Comparison of ENCODE assay signal across 8 cellular contexts in genomic region chr15:31488437-31489204, GRCh38.
A peak's percentile ranks its signal among the peaks of the same experiment; 100 is the strongest.
DNase-seq lines count a peak whose midpoint lies in the region; ATAC-seq, FAIRE-seq and TF ChIP-seq lines count a peak whose summit lies in the region.

No MANE protein-coding gene starts in this region.

- H3K9ac ChIP-seq in mucosa of rectum (ENCODE audit: low read depth in 1 of 2, low read length in 2 of 2): peak overlapping the region in 1 of 2 donors; percentile 54

- no peak overlapping the region for H3K4me3 Mint-ChIP-seq in activated CD8-positive, alpha-beta T cell treated with anti-CD3 and anti-CD28 coated beads, Interleukin-2, amount 10 ng/mL, durations not matched to agents 7 days and 5 days

- H3K9me3 ChIP-seq in mucosa of rectum (ENCODE audit: control insufficient read depth in 2 of 2, low read length in 2 of 2): no peaks in the 10 kb centered on the region

- no peak for TF ChIP-seq POLR2A in erythroblast (IDR thresholded peaks at IDR 0.05; ENCODE audit: low read length)

- peak; percentile 84 for FAIRE-seq in A204.1 (lab: Jason Lieb, UNC)

- no peaks in the 10 kb centered on the region for H3K27me3 ChIP-seq in mucosa of rectum (ENCODE audit: control insufficient read depth in 2 of 2, insufficient read depth in 2 of 2, low read length in 2 of 2)

- peak overlapping the region; percentile 72 for H3K27ac Mint-ChIP-seq in activated CD8-positive, alpha-beta T cell treated with anti-CD3 and anti-CD28 coated beads, Interleukin-2, amount 10 ng/mL, durations not matched to agents 7 days and 5 days

- H3K4me3 ChIP-seq in mucosa of rectum (ENCODE audit: low read length in 2 of 2): no peak overlapping the region

- peaks cover 27% of the 10 kb centered on the region for H3K9me3 Mint-ChIP-seq in activated CD8-positive, alpha-beta T cell treated with anti-CD3 and anti-CD28 coated beads, Interleukin-2, amount 10 ng/mL, durations not matched to agents 7 days and 5 days (ENCODE audit: insufficient read depth)

- DNase-seq in GM04503 (ENCODE audit: low read depth) (peak; percentile 51), NCI-H524 treated with DMSO at 0.1 percent for 48 hours (lab: John Stamatoyannopoulos, UW) (peak; percentile 49), erythroblast (lab: John Stamatoyannopoulos, UW) (peak; percentile 82 to 87)
- peak; percentile 59 for DNase-seq in activated CD8-positive, alpha-beta T cell treated with anti-CD3 and anti-CD28 coated beads, Interleukin-2, amount 10 ng/mL, durations not matched to agents 7 days and 5 days

- peak overlapping the region; percentile 66 to 67 for H3K27ac ChIP-seq in mucosa of rectum (ENCODE audit: low read depth in 2 of 2, low read length in 2 of 2)

- peaks cover 59% of the 10 kb centered on the region for H3K4me1 Mint-ChIP-seq in activated CD8-positive, alpha-beta T cell treated with anti-CD3 and anti-CD28 coated beads, Interleukin-2, amount 10 ng/mL, durations not matched to agents 7 days and 5 days (ENCODE audit: low read depth)

- no peaks in the 10 kb centered on the region for H3K27me3 Mint-ChIP-seq in activated CD8-positive, alpha-beta T cell treated with anti-CD3 and anti-CD28 coated beads, Interleukin-2, amount 10 ng/mL, durations not matched to agents 7 days and 5 days (ENCODE audit: low read depth)

- H3K36me3 ChIP-seq in mucosa of rectum (ENCODE audit: control insufficient read depth in 2 of 2, insufficient read depth in 2 of 2, low read length in 2 of 2): no peaks in the 10 kb centered on the region

- CTCF ChIA-PET in activated CD8-positive, alpha-beta T cell treated with anti-CD3 and anti-CD28 coated beads, Interleukin-2, amount 10 ng/mL, durations not matched to agents 7 days and 5 days (lab: Charles Lee): interaction anchor here (0.7 to 6.4 kb wide), 54 partner anchors 10 to 660 kb away, joined by 3 to 234 read pairs (median 5); partner anchors contain the start of gene KLF13

- POLR2A ChIA-PET in activated CD8-positive, alpha-beta T cell treated with anti-CD3 and anti-CD28 coated beads, Interleukin-2, amount 10 ng/mL, durations not matched to agents 7 days and 5 days (lab: Charles Lee): interaction anchor here (0.8 to 1.3 kb wide), 7 partner anchors 123 to 276 kb away, joined by 3 to 4 read pairs (median 3); partner anchors contain the start of gene KLF13

- peaks cover 20 to 21% of the 10 kb centered on the region in 2 donors for H3K4me1 ChIP-seq in mucosa of rectum (ENCODE audit: control insufficient read depth in 2 of 2, insufficient read depth in 2 of 2, low read length in 2 of 2)

- peak; percentile 45 for ATAC-seq in HG03159 (IDR thresholded peaks at IDR 0.05; ENCODE audit: unreplicated experiment)
- peak; percentile 58 for ATAC-seq in activated CD8-positive, alpha-beta T cell treated with anti-CD3 and anti-CD28 coated beads, Interleukin-2, amount 10 ng/mL, durations not matched to agents 7 days and 5 days
- ATAC-seq in HG03139 (IDR thresholded peaks at IDR 0.05; ENCODE audit: unreplicated experiment): no peak

- peaks cover 22% of the 10 kb centered on the region for H3K36me3 Mint-ChIP-seq in activated CD8-positive, alpha-beta T cell treated with anti-CD3 and anti-CD28 coated beads, Interleukin-2, amount 10 ng/mL, durations not matched to agents 7 days and 5 days (ENCODE audit: low read depth)
